Comparison of ENCODE assay signal across 8 cellular contexts in the genomic region with DNA sequence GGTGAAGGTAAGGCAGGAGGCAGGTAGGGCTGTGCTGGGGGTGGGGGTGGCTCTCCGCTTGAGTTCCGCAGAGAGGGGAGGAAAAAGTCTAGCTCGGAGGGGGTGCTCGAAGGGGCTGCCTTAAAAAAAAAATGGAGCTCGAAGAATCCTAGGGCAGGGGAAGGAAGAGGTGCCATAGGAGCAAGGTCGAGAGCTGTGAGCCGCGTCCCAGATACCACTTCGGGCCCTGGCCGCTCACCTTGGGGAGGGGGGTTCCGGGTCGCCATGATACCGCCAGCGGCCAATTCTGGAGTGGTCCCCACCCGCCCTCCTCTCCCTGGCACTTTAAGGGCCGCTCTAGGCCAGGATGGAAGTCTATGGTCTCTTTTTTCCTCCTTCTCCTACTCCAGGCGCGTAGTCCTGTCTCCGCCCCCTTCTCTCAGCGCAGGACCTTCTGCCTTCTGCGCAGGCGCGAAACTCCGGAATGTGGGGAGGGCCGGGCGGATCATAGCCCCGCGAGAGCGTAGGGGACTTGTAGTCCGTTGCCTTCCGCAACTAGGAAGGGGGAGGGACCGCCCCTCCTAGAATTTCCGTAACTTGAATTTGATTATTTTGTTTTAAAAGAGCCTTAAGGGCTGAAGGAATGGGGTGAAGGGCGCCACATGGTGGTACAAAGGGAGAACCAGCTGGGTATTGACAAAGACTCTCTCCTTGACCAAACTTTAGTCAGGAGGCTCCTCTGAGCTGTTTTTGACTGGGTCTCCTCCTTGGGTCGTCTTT. TPM values are rescaled to one million over a fixed set of nuclear protein-coding genes. Genes with fewer than 3 reads are reported as not detected.
A peak's percentile ranks its signal among the peaks of the same experiment; 100 is the strongest.
DNase-seq lines count a peak whose midpoint lies in the region; ATAC-seq and TF ChIP-seq lines count a peak whose summit lies in the region.

FUNDC1 (minus strand) TSS at position 293 of the 759 bp plus-strand sequence; CDS start at position 266, 27 bp downstream.

- TF ChIP-seq RAD21 in SK-N-SH (IDR thresholded peaks at IDR 0.05; ENCODE audit: low read length) = peak; percentile 13; the same call in 1 of the 2 replicates

- no peak for TF ChIP-seq POLR2A in testis (IDR thresholded peaks at IDR 0.05)

- POLR2A ChIA-PET in SK-N-SH (lab: Yijun Ruan, JAX) = no interaction called here

- H3K4me3 Mint-ChIP-seq in HFFc6 = peak within 1 kb of the TSS; percentile 93

- peak; percentile 55 for TF ChIP-seq CTCF in GM06990 (IDR thresholded peaks at IDR 0.05; ENCODE audit: insufficient read depth, low read length, poor library complexity, severe bottlenecking)
- TF ChIP-seq CTCF in HFFc6 (IDR thresholded peaks at IDR 0.05) = peak; percentile 65
- TF ChIP-seq CTCF in SK-N-SH (IDR thresholded peaks at IDR 0.05) = peak; percentile 57
- TF ChIP-seq CTCF in omental fat pad (IDR thresholded peaks at IDR 0.05) = no peak
- TF ChIP-seq CTCF in testis (IDR thresholded peaks at IDR 0.05) = peak in 1 of 3 experiments; percentile 22

- H3K36me3 ChIP-seq in GM06990 (ENCODE audit: control insufficient read depth, insufficient read depth, low read length) (no peaks in the 10 kb centered on the region), SK-N-SH (replicated peaks in 1 of 2; ENCODE audit: control insufficient read depth in 1 of 2, insufficient read depth in 2 of 2, low read length in 1 of 2) (peaks cover 0 to 14% of the 10 kb centered on the region in 2 experiments), testis (ENCODE audit: low read depth, missing control alignments) (no peaks in the 10 kb centered on the region)

- H3K27me3 ChIP-seq in GM06990 (replicated peaks; ENCODE audit: control insufficient read depth, insufficient read depth, low read length) (no peaks in the 10 kb centered on the region), SK-N-SH (ENCODE audit: insufficient read depth) (no peaks in the 10 kb centered on the region), testis (no peaks in the 10 kb centered on the region)

- H3K4me3 ChIP-seq in GM06990 (replicated peaks; ENCODE audit: low read depth, low read length) = peak within 1 kb of the TSS; percentile 95
- H3K4me3 ChIP-seq in SK-N-SH (ENCODE audit: low read depth in 2 of 2, low read length in 1 of 2) = peak within 1 kb of the TSS; percentile 77 to 85
- peak within 1 kb of the TSS; percentile 66 to 73 for H3K4me3 ChIP-seq in testis

- CTCF ChIA-PET in SK-N-SH (lab: Yijun Ruan, JAX) = interaction anchor here (0.9 kb wide), 1 partner anchor 15 kb away, joined by 3 read pairs; no protein-coding TSS in a partner anchor

- peak within 1 kb of the TSS; percentile 89 for H3K9ac ChIP-seq in SK-N-SH

- H2AFZ ChIP-seq in SK-N-SH (ENCODE audit: low read depth) = peak within 1 kb of the TSS; percentile 97

- H3K9me2 ChIP-seq in SK-N-SH = no peaks in the 10 kb centered on the region

- peak within 1 kb of the TSS; percentile 95 for H3K4me2 ChIP-seq in SK-N-SH

- no peaks in the 10 kb centered on the region for H3K9me3 Mint-ChIP-seq in HFFc6
- H3K9me3 Mint-ChIP-seq in activated naive CD4-positive, alpha-beta T cell treated with anti-CD3 and anti-CD28 coated beads, Interleukin-2, amount 50 U/mL, for 72 hours = no peaks in the 10 kb centered on the region

- 1% methylated on average over 35 of the region's 35 CpGs for WGBS in SK-N-SH (ENCODE audit: low lambda C conversion rate)
- WGBS in testis, 2 donors = 0% methylated on average over 29 to 31 of the region's 35 CpGs

- DNase-seq in GM06990 (ENCODE audit: extremely low read depth, insufficient read length) = peak; percentile 90
- peak; percentile 89 for DNase-seq in HFFc6
- peak; percentile 61 for DNase-seq in NCI-H1048 (lab: John Stamatoyannopoulos, UW)
- DNase-seq in SK-N-SH = peak; percentile 89
- DNase-seq in activated naive CD4-positive, alpha-beta T cell treated with anti-CD3 and anti-CD28 coated beads, Interleukin-2, amount 50 U/mL, for 72 hours (ENCODE audit: low spot score in 2 of 2) = peak; percentile 80 to 88
- DNase-seq in glomerular endothelial cell (ENCODE audit: extremely low read depth, low read depth, low spot score) = peak; percentile 47
- DNase-seq in omental fat pad (ENCODE audit: low spot score) = peak; percentile 85
- DNase-seq in testis = peak; percentile 93

- H3K9me3 ChIP-seq in SK-N-SH (no peaks in the 10 kb centered on the region), testis (no peaks in the 10 kb centered on the region)

- intact Hi-C loops in testis (cut with DNase I; ENCODE audit: low total_unique reads) = no loop called here

- H4K20me1 ChIP-seq in SK-N-SH (ENCODE audit: insufficient read depth) = no peaks in the 10 kb centered on the region

- no peak for TF ChIP-seq EP300 in SK-N-SH (IDR thresholded peaks at IDR 0.05; ENCODE audit: borderline replicate concordance in 1 of 2, low read depth in 1 of 2, low read length in 1 of 2)

- peaks cover 2% of the 10 kb centered on the region for H3F3A ChIP-seq in SK-N-SH (replicated peaks; ENCODE audit: insufficient read depth)

- peaks cover 24% of the 10 kb centered on the region for H3K79me2 ChIP-seq in SK-N-SH (ENCODE audit: insufficient read depth)

- H3K36me3 Mint-ChIP-seq in HFFc6 (ENCODE audit: low read depth) = no peaks in the 10 kb centered on the region; the same call in 1 of the 2 replicates
- H3K36me3 Mint-ChIP-seq in activated naive CD4-positive, alpha-beta T cell treated with anti-CD3 and anti-CD28 coated beads, Interleukin-2, amount 50 U/mL, for 72 hours = no peaks in the 10 kb centered on the region

- H3K4me1 ChIP-seq in SK-N-SH (ENCODE audit: control insufficient read depth in 1 of 2, insufficient read depth in 2 of 2, low read depth in 1 of 2, low read length in 1 of 2) (peaks cover 0 to 4% of the 10 kb centered on the region in 2 experiments; a peak in 1 of 4 replicates), testis (no peaks in the 10 kb centered on the region)

- H3K27me3 Mint-ChIP-seq in HFFc6 (ENCODE audit: insufficient read depth) = no peaks in the 10 kb centered on the region; the same call in 1 of the 2 replicates

- H3K27ac ChIP-seq in SK-N-SH (ENCODE audit: low read depth in 2 of 2, low read length in 1 of 2) (peak within 1 kb of the TSS; percentile 46 to 69), testis (peak within 1 kb of the TSS; percentile 73 to 77)

- peak; percentile 98 for ATAC-seq in activated naive CD4-positive, alpha-beta T cell treated with anti-CD3 and anti-CD28 coated beads, Interleukin-2, amount 50 U/mL, for 72 hours
- peak; percentile 99 for ATAC-seq in omental fat pad (ENCODE audit: low FRiP score)

- H3K27ac Mint-ChIP-seq in HFFc6 = peak within 1 kb of the TSS; percentile 92
- H3K27ac Mint-ChIP-seq in activated naive CD4-positive, alpha-beta T cell treated with anti-CD3 and anti-CD28 coated beads, Interleukin-2, amount 50 U/mL, for 72 hours = peak within 1 kb of the TSS; percentile 90 to 97

- peaks cover 17% of the 10 kb centered on the region for H3K4me1 Mint-ChIP-seq in HFFc6 (ENCODE audit: low read depth)

TF ChIP-seq in SK-N-SH, 30 proteins besides CTCF, POLR2A, EP300 and RAD21 (continues in another document):
- TF ChIP-seq TAF1 (IDR thresholded peaks at IDR 0.05; ENCODE audit: borderline replicate concordance, low read depth, low read length) (peak; percentile 82), IRF3 (IDR thresholded peaks at IDR 0.05; ENCODE audit: low read depth, low read length) (no peak), RFX5 (IDR thresholded peaks at IDR 0.05; ENCODE audit: low read length) (no peak), TEAD4 (IDR thresholded peaks at IDR 0.05; ENCODE audit: borderline replicate concordance, insufficient read depth) (0 out of 2 replicates have a peak, but pooled peaks have one; percentile 34), NFIC (IDR thresholded peaks at IDR 0.05; ENCODE audit: borderline replicate concordance) (no peak)
- TF ChIP-seq, protein P1, sequence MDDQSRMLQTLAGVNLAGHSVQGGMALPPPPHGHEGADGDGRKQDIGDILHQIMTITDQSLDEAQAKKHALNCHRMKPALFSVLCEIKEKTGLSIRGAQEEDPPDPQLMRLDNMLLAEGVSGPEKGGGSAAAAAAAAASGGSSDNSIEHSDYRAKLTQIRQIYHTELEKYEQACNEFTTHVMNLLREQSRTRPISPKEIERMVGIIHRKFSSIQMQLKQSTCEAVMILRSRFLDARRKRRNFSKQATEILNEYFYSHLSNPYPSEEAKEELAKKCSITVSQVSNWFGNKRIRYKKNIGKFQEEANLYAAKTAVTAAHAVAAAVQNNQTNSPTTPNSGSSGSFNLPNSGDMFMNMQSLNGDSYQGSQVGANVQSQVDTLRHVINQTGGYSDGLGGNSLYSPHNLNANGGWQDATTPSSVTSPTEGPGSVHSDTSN (IDR thresholded peaks at IDR 0.05) = no peak

RNA-seq across cellular contexts. Expression of gene FUNDC1, which starts in this region (rescaled TPM):
- total RNA-seq in HFFc6 (2021; fragmentation: NEBNext Ultra II Directional; extraction: Animal tissue kit (Norgen Biotek cat#: 25700)) = 10 to 100 TPM; 14.3 to 17.8 (median 16.9) TPM
- polyA plus RNA-seq in SK-N-SH (2012; rRNA removed) (23.5 and 25.0 TPM in 2 replicates), testis (ENCODE audit: insufficient read depth, low read depth, low replicate concordance) (21.0 TPM)
- polyA plus RNA-seq in SK-N-SH (2012; cell fraction: cytosol; rRNA removed) = 35.5 and 49.9 TPM in 2 replicates
- 5.1 and 8.3 TPM in 2 replicates for polyA plus RNA-seq in SK-N-SH (2012; cell fraction: nucleus; rRNA removed)
- 10 to 100 TPM; 10.7 to 16.2 TPM for total RNA-seq in activated naive CD4-positive, alpha-beta T cell treated with anti-CD3 and anti-CD28 coated beads, Interleukin-2, amount 50 U/mL, for 72 hours
- total RNA-seq in glomerular endothelial cell (9.9 and 19.2 TPM in 2 replicates), omental fat pad (10 to 100 TPM in 1 of 4 donors, 1 to 10 TPM in 3; 5.9 to 11.7 (median 7.2) TPM), testis (10 to 100 TPM; 21.9 to 23.1 TPM)

Comparison
In these comparisons a context has a peak if more than half of its experiments do, and no peak if none do; other contexts are left out.
1. Peak in every context shown above with its lines: DNase-seq, ATAC-seq, H3K4me3 ChIP-seq and H3K27ac ChIP-seq.
2. CTCF ChIP-seq: peak in GM06990 (single experiment), HFFc6 (single experiment) and SK-N-SH (single experiment); none in omental fat pad (0 of 3).